In genomic region chr17:81904600-81905423, GRCh38 we compare ENCODE assay signal across 28 cellular contexts. TPM values are rescaled to one million over a fixed set of nuclear protein-coding genes. Genes with fewer than 3 reads are reported as not detected.
"Had no signal": no experiment of that assay in that cellular context is flagged by ENCODE, and none has a peak within 500 bp of the region (broad histone marks: within the 10 kb centered on the region; RNA-seq: fewer than 3 reads in every experiment).

No MANE protein-coding gene starts in this region.

- H3K36me3 ChIP-seq: uterus had no signal

- H3K27ac ChIP-seq: brain microvascular endothelial cell, skin epidermis, uterus had no signal

- H3K9me3 Mint-ChIP-seq: activated CD4-positive, alpha-beta memory T cell treated with anti-CD3 and anti-CD28 coated beads, Interleukin-2, amount 10 ng/mL, durations not matched to agents 7 days and 5 days; activated CD4-positive, alpha-beta T cell treated with anti-CD3 and anti-CD28 coated beads, Interleukin-2, amount 10 ng/mL, durations not matched to agents 7 days and 5 days; activated T-cell treated with anti-CD3 and anti-CD28 coated beads, Interleukin-2, amount 50 U/mL, for 4 hours; activated T-helper 17 cell treated with anti-CD3 and anti-CD28 coated beads, Interleukin-2, amount 50 U/mL, for 72 hours; memory B cell; natural killer cell; stimulated activated naive CD8-positive, alpha-beta T cell treated with anti-CD3 and anti-CD28 coated beads, Interleukin-15, amount 100 ng/mL, for 72 hours; type B pancreatic cell had no signal

- ATAC-seq: activated T-cell treated with anti-CD3 and anti-CD28 coated beads, Interleukin-2, amount 50 U/mL, for 4 hours; activated T-helper 17 cell treated with anti-CD3 and anti-CD28 coated beads, Interleukin-2, amount 50 U/mL, for 72 hours; esophagus mucosa; left colon; natural killer cell; sciatic nerve; stimulated activated naive CD8-positive, alpha-beta T cell treated with anti-CD3 and anti-CD28 coated beads, Interleukin-15, amount 100 ng/mL, for 72 hours had no signal

- H3K4me3 ChIP-seq: skin epidermis, uterus had no signal

- H3K27ac Mint-ChIP-seq: activated CD4-positive, alpha-beta memory T cell treated with anti-CD3 and anti-CD28 coated beads, Interleukin-2, amount 10 ng/mL, durations not matched to agents 7 days and 5 days; activated CD4-positive, alpha-beta T cell treated with anti-CD3 and anti-CD28 coated beads, Interleukin-2, amount 10 ng/mL, durations not matched to agents 7 days and 5 days; activated T-helper 17 cell treated with anti-CD3 and anti-CD28 coated beads, Interleukin-2, amount 50 U/mL, for 72 hours; memory B cell; natural killer cell; stimulated activated naive CD8-positive, alpha-beta T cell treated with anti-CD3 and anti-CD28 coated beads, Interleukin-15, amount 100 ng/mL, for 72 hours; type B pancreatic cell had no signal

- H3K27me3 ChIP-seq: brain microvascular endothelial cell, uterus had no signal

- FAIRE-seq: astrocyte, keratinocyte had no signal

- H3K9me3 ChIP-seq: uterus had no signal

- H3K36me3 Mint-ChIP-seq: natural killer cell had no signal

- H3K4me3 Mint-ChIP-seq: activated CD4-positive, alpha-beta memory T cell treated with anti-CD3 and anti-CD28 coated beads, Interleukin-2, amount 10 ng/mL, durations not matched to agents 7 days and 5 days; activated CD4-positive, alpha-beta T cell treated with anti-CD3 and anti-CD28 coated beads, Interleukin-2, amount 10 ng/mL, durations not matched to agents 7 days and 5 days; activated T-cell treated with anti-CD3 and anti-CD28 coated beads, Interleukin-2, amount 50 U/mL, for 4 hours; activated T-helper 17 cell treated with anti-CD3 and anti-CD28 coated beads, Interleukin-2, amount 50 U/mL, for 72 hours; memory B cell; natural killer cell; stimulated activated naive CD8-positive, alpha-beta T cell treated with anti-CD3 and anti-CD28 coated beads, Interleukin-15, amount 100 ng/mL, for 72 hours; type B pancreatic cell had no signal

- DNase-seq: activated CD4-positive, alpha-beta memory T cell treated with anti-CD3 and anti-CD28 coated beads, Interleukin-2, amount 10 ng/mL, durations not matched to agents 7 days and 5 days; activated CD4-positive, alpha-beta T cell treated with anti-CD3 and anti-CD28 coated beads, Interleukin-2, amount 10 ng/mL, durations not matched to agents 7 days and 5 days; activated CD4-positive, CD25-positive, alpha-beta regulatory T cell treated with anti-CD3 and anti-CD28 coated beads, Interleukin-2, amount 50 U/mL, for 72 hours; activated gamma-delta T cell treated with Interleukin-2 at 50 U/mL for 16 hours; activated naive CD4-positive, alpha-beta T cell treated with anti-CD3 and anti-CD28 coated beads, Interleukin-2, amount 50 U/mL, for 16 hours; activated T-cell treated with anti-CD3 and anti-CD28 coated beads, Interleukin-2, amount 50 U/mL, for 4 hours; amniotic stem cell; brain microvascular endothelial cell; caudate nucleus; foreskin fibroblast; head of caudate nucleus; hippocampal formation; left colon; natural killer cell; stimulated activated CD4-positive, alpha-beta T cell treated with anti-CD3 and anti-CD28 coated beads, Interleukin-12 subunit alpha, Interleukin-12 subunit beta, amount 100 ng/mL, for 4 hours; stimulated activated CD4-positive, alpha-beta T cell treated with anti-CD3 and anti-CD28 coated beads, Interleukin-4, amount 100 ng/mL, for 1 hour; stimulated activated naive CD8-positive, alpha-beta T cell treated with anti-CD3 and anti-CD28 coated beads, Interleukin-15, amount 100 ng/mL, for 72 hours; substantia nigra; T-helper 2 cell; uterus had no signal

RNA-seq across cellular contexts. Expression of gene NPB, which starts 2.8 kb away (rescaled TPM):
- polyA plus RNA-seq: keratinocyte had no signal
